ENCODE assay signal across 1 cellular context in the genomic region with DNA sequence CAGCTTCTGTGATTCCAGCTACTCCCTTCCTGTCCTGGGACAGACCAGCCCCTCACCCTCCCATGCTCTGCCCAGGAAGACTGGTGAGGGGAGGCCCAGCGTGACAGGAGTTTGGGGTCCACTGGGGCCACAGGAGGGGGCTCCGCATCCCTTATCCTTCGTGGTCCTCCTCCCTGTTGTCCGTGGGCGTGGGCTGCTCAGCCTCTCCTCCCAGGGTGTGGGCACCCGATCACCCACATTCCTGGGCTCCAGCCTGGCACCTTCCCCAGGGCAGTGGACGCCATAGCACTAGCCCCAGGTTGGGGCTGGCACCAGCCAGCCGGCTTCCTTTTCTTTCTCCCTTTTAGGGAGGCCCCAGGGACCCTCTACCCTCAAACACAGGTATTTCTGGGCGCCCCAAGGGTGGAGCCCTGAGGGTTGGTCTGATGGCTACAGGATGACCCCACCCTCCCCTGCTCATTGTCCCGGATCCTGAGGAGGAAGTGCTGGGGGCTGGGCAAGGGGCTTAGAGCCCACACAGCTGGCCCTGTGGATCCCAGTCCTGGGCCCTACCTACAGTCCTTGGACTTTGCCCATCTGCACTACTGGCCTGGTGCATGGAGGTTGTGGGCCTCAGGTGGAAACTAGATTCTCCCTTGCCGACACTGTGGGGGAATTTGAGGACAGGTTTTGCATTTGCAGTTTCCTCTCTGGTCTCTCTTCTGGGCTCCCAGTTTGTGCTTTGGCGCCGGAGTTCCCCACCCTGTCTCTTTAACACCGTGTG.
TF ChIP-seq lines count a peak whose summit lies in the region.

No MANE protein-coding gene starts in this region.

TF ChIP-seq in K562, 482 proteins besides CTCF, POLR2A, EP300 and RAD21:
- TF ChIP-seq, protein P1, sequence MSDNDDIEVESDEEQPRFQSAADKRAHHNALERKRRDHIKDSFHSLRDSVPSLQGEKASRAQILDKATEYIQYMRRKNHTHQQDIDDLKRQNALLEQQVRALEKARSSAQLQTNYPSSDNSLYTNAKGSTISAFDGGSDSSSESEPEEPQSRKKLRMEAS (CRISPR knock-in tag; IDR thresholded peaks at IDR 0.05), result no peak
- 0 out of 2 replicates have a peak, but pooled peaks have one; percentile 13 for TF ChIP-seq SPI1 (IDR thresholded peaks at IDR 0.05; ENCODE audit: borderline replicate concordance, low read depth, low read length)
